Comparison of ENCODE assay signal across 24 cellular contexts in genomic region chr5:154236011-154236410, GRCh38.
"Had no signal": no experiment of that assay in that cellular context is flagged by ENCODE, and none has a peak within 500 bp of the region (broad histone marks: within the 10 kb centered on the region; RNA-seq: fewer than 3 reads in every experiment).

No MANE protein-coding gene starts in this region.

- H3K9me3 Mint-ChIP-seq: activated CD8-positive, alpha-beta T cell treated with anti-CD3 and anti-CD28 coated beads for 36 hours; activated T-cell treated with anti-CD3 and anti-CD28 coated beads, Interleukin-2, amount 50 U/mL, for 4 hours; activated T-helper 17 cell treated with anti-CD3 and anti-CD28 coated beads, Interleukin-2, amount 50 U/mL, for 72 hours had no signal

- H3K36me3 ChIP-seq: colonic mucosa had no signal

- DNase-seq: activated CD4-positive, alpha-beta T cell treated with anti-CD3 and anti-CD28 coated beads for 36 hours; activated CD4-positive, alpha-beta T cell treated with anti-CD3 and anti-CD28 coated beads, Interleukin-2, amount 50 U/mL, for 1 hour; activated CD4-positive, alpha-beta T cell treated with anti-CD3 and anti-CD28 coated beads, Interleukin-2, amount 50 U/mL, for 48 hours; activated CD4-positive, CD25-positive, alpha-beta regulatory T cell; activated CD4-positive, CD25-positive, alpha-beta regulatory T cell treated with anti-CD3 and anti-CD28 coated beads, Interleukin-2, amount 50 U/mL, for 72 hours; activated CD8-positive, alpha-beta memory T cell treated with anti-CD3 and anti-CD28 coated beads for 24 hours; activated CD8-positive, alpha-beta T cell treated with anti-CD3 and anti-CD28 coated beads for 36 hours; activated effector memory CD4-positive, alpha-beta T cell treated with Interleukin-2 at 50 U/mL for 16 hours; activated gamma-delta T cell treated with Interleukin-2 at 50 U/mL for 16 hours; activated naive CD4-positive, alpha-beta T cell treated with anti-CD3 and anti-CD28 coated beads, Interleukin-2, amount 50 U/mL, for 16 hours; activated naive CD4-positive, alpha-beta T cell treated with Interleukin-2 at 50 U/mL for 16 hours; activated T-cell treated with anti-CD3 and anti-CD28 coated beads, Interleukin-2, amount 50 U/mL, for 4 hours; amniotic stem cell; anterior cingulate cortex; body of pancreas; caudate nucleus; cerebellar nuclear complex; colonic mucosa; effector CD8-positive, alpha-beta T cell; foreskin fibroblast; T-helper 2 cell had no signal

- H3K27me3 Mint-ChIP-seq: activated CD4-positive, alpha-beta T cell treated with anti-CD3 and anti-CD28 coated beads for 36 hours; activated CD8-positive, alpha-beta T cell treated with anti-CD3 and anti-CD28 coated beads for 36 hours; activated naive CD8-positive, alpha-beta T cell; activated T-helper 17 cell treated with anti-CD3 and anti-CD28 coated beads, Interleukin-2, amount 50 U/mL, for 72 hours had no signal

- H3K27me3 ChIP-seq: body of pancreas, colonic mucosa had no signal

- H3K9me3 ChIP-seq: body of pancreas, colonic mucosa had no signal

- H3K4me1 ChIP-seq: colonic mucosa had no signal

- H3K4me3 ChIP-seq: body of pancreas, colonic mucosa had no signal

- ATAC-seq: activated CD8-positive, alpha-beta T cell treated with anti-CD3 and anti-CD28 coated beads for 36 hours; activated T-cell treated with anti-CD3 and anti-CD28 coated beads, Interleukin-2, amount 50 U/mL, for 4 hours; body of pancreas had no signal

- H3K27ac Mint-ChIP-seq: activated CD4-positive, alpha-beta T cell treated with anti-CD3 and anti-CD28 coated beads for 36 hours; activated CD8-positive, alpha-beta T cell treated with anti-CD3 and anti-CD28 coated beads for 36 hours; activated naive CD8-positive, alpha-beta T cell; activated T-helper 17 cell treated with anti-CD3 and anti-CD28 coated beads, Interleukin-2, amount 50 U/mL, for 72 hours had no signal

- H3K27ac ChIP-seq: body of pancreas, colonic mucosa, epithelial cell of prostate had no signal

- H3K4me3 Mint-ChIP-seq: activated CD4-positive, alpha-beta T cell treated with anti-CD3 and anti-CD28 coated beads for 36 hours; activated CD8-positive, alpha-beta T cell treated with anti-CD3 and anti-CD28 coated beads for 36 hours; activated naive CD8-positive, alpha-beta T cell; activated T-cell treated with anti-CD3 and anti-CD28 coated beads, Interleukin-2, amount 50 U/mL, for 4 hours; activated T-helper 17 cell treated with anti-CD3 and anti-CD28 coated beads, Interleukin-2, amount 50 U/mL, for 72 hours had no signal

- H3K4me1 Mint-ChIP-seq: activated T-helper 17 cell treated with anti-CD3 and anti-CD28 coated beads, Interleukin-2, amount 50 U/mL, for 72 hours had no signal
